In the genomic region with DNA sequence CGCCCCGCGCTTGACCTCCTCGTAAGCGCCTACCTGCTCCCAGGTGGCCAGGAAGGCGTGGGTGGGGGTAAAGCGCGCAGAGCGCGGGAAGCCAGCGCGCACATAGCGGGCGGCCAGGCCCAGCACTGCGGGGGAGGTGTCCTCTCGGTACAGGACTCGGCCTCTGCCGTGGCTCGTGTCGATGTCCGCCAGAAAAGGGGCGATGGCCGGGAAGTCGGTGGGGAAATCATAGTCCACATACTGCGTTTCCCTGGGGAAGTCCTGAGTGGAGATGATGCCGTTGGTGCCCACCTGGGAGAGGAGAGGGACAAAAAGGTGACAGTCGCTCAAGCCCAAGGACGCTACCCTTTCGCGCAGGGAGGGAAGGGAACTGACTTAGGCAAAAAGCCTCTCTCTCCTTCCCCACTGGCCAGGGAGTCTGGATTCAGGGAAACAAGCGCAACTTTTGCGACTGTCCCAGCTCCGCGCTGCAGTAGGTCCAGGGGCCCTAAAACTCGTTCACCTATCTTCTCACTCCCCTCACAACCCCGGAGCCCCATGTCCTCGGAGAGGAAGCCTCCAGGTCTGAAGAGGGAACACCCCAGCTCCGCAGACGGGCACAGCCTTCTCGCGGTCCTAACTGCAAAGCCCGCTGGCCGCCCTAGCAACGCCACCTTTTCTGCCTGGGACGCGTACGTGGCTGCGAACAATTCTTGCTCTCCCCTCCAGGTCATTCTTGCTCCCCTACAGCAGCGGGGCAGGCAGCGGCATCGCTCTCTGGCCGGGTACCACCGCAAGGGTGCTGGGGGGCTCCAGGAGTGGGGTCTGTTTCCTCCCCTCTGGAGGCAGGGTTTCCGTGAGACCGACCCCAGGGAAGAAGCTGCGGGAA, we compare ENCODE assay signal across 1 cellular context.
TF ChIP-seq lines count a peak whose summit lies in the region.

No MANE protein-coding gene starts in this region.

TF ChIP-seq in WTC11, 78 proteins besides CTCF, POLR2A, EP300 and RAD21 (continued from another document):
- TF ChIP-seq JAZF1 (CRISPR knock-in tag; IDR thresholded peaks at IDR 0.05) (no peak), NFE2L1 (CRISPR knock-in tag; IDR thresholded peaks at IDR 0.05) (0 out of 2 replicates have a peak, but pooled peaks have one; percentile 21), GABPB1 (CRISPR knock-in tag; IDR thresholded peaks at IDR 0.05) (no peak), TEAD1 (CRISPR knock-in tag; IDR thresholded peaks at IDR 0.05) (no peak), FOXK1 (CRISPR knock-in tag; IDR thresholded peaks at IDR 0.05) (no peak), SMAD4 (CRISPR knock-in tag; IDR thresholded peaks at IDR 0.05) (no peak), MYBL2 (CRISPR knock-in tag; IDR thresholded peaks at IDR 0.05) (no peak)
- TF ChIP-seq, protein P1, sequence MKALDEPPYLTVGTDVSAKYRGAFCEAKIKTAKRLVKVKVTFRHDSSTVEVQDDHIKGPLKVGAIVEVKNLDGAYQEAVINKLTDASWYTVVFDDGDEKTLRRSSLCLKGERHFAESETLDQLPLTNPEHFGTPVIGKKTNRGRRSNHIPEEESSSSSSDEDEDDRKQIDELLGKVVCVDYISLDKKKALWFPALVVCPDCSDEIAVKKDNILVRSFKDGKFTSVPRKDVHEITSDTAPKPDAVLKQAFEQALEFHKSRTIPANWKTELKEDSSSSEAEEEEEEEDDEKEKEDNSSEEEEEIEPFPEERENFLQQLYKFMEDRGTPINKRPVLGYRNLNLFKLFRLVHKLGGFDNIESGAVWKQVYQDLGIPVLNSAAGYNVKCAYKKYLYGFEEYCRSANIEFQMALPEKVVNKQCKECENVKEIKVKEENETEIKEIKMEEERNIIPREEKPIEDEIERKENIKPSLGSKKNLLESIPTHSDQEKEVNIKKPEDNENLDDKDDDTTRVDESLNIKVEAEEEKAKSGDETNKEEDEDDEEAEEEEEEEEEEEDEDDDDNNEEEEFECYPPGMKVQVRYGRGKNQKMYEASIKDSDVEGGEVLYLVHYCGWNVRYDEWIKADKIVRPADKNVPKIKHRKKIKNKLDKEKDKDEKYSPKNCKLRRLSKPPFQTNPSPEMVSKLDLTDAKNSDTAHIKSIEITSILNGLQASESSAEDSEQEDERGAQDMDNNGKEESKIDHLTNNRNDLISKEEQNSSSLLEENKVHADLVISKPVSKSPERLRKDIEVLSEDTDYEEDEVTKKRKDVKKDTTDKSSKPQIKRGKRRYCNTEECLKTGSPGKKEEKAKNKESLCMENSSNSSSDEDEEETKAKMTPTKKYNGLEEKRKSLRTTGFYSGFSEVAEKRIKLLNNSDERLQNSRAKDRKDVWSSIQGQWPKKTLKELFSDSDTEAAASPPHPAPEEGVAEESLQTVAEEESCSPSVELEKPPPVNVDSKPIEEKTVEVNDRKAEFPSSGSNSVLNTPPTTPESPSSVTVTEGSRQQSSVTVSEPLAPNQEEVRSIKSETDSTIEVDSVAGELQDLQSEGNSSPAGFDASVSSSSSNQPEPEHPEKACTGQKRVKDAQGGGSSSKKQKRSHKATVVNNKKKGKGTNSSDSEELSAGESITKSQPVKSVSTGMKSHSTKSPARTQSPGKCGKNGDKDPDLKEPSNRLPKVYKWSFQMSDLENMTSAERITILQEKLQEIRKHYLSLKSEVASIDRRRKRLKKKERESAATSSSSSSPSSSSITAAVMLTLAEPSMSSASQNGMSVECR (CRISPR knock-in tag; IDR thresholded peaks at IDR 0.05; ENCODE audit: borderline replicate concordance): no peak
- TF ChIP-seq, protein P2, sequence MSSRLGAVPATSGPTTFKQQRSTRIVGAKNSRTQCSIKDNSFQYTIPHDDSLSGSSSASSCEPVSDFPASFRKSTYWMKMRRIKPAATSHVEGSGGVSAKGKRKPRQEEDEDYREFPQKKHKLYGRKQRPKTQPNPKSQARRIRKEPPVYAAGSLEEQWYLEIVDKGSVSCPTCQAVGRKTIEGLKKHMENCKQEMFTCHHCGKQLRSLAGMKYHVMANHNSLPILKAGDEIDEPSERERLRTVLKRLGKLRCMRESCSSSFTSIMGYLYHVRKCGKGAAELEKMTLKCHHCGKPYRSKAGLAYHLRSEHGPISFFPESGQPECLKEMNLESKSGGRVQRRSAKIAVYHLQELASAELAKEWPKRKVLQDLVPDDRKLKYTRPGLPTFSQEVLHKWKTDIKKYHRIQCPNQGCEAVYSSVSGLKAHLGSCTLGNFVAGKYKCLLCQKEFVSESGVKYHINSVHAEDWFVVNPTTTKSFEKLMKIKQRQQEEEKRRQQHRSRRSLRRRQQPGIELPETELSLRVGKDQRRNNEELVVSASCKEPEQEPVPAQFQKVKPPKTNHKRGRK (CRISPR knock-in tag; IDR thresholded peaks at IDR 0.05; ENCODE audit: borderline replicate concordance): no peak
